ENCODE assay signal across 10 cellular contexts in the genomic region with DNA sequence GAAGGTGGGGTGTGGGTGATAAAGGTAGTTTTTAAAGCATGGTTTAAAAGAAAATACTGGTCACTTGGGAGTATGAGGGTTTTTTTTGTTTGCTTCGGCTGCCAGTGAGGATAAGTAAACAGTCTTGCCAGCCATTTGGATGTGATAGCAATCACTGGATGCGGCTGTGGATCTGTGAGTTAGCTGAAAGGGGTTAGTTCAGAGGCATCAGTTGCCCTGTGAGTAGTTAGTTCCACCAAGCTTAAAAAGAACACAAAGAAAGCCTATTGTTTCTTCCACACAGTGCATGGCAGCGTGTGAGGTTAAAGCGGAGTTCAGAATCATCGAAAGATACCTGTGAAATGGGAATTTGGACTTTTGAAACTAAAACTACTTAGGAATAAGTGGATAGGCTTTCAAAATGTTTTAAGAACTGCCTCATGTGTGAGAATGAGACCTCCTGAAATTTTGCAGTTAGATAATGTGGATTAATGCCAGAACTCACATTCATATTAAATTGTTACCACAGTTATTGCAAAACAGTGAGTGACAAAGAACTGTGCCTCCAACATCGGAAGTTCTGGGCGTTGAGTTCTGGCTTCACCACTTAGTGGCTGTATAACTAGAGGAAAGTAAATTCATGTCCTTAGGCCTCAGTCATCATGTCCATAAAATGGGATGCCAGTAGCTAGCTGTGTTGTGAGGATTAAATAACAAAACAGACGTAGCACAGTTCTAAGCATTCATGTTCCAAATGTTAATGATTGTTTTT. TPM values are rescaled to one million over a fixed set of nuclear protein-coding genes. Genes with fewer than 3 reads are reported as not detected.
DNase-seq lines count a peak whose midpoint lies in the region; ATAC-seq and TF ChIP-seq lines count a peak whose summit lies in the region.
"Had no signal": no experiment of that assay in that cellular context is flagged by ENCODE, and none has a peak within 500 bp of the region (broad histone marks: within the 10 kb centered on the region; RNA-seq: fewer than 3 reads in every experiment).

No MANE protein-coding gene starts in this region.

- ATAC-seq in RWPE2 (ENCODE audit: low read depth) (peak; percentile 33; the same call in 1 of the 3 replicates), GM21360 (IDR thresholded peaks at IDR 0.05; ENCODE audit: unreplicated experiment) (no peak)
- ATAC-seq: activated naive CD8-positive, alpha-beta T cell treated with anti-CD3 and anti-CD28 coated beads, Interleukin-2, amount 50 U/mL, for 24 hours; T-helper 17 cell had no signal

- no peaks in the 10 kb centered on the region for H3K9me3 ChIP-seq in RWPE2 (ENCODE audit: severe bottlenecking)

- H3K27ac ChIP-seq in C4-2B = peak overlapping the region; percentile 56
- no peak overlapping the region for H3K27ac ChIP-seq in RWPE2 (ENCODE audit: poor library complexity, severe bottlenecking)

- H3K4me1 Mint-ChIP-seq in HFFc6 (ENCODE audit: low read depth) = no peaks in the 10 kb centered on the region
- H3K4me1 Mint-ChIP-seq: activated naive CD8-positive, alpha-beta T cell treated with anti-CD3 and anti-CD28 coated beads, Interleukin-2, amount 50 U/mL, for 24 hours; T-helper 17 cell had no signal

- DNase-seq in RWPE2 (ENCODE audit: low spot score) (no peak), fibroblast of pulmonary artery (ENCODE audit: low read depth) (peak; percentile 58), pons (ENCODE audit: low spot score) (peak; percentile 33), HFFc6 (no peak), cerebellar cortex (ENCODE audit: low spot score) (no peak), NCI-H748 treated with DMSO at 0.1 percent for 48 hours (lab: John Stamatoyannopoulos, UW) (no peak)
- DNase-seq: activated naive CD8-positive, alpha-beta T cell treated with anti-CD3 and anti-CD28 coated beads, Interleukin-2, amount 50 U/mL, for 24 hours; T-helper 17 cell had no signal

- H3K36me3 ChIP-seq in RWPE2 (ENCODE audit: low read depth) = no peaks in the 10 kb centered on the region

- H3K36me3 Mint-ChIP-seq in HFFc6 (ENCODE audit: low read depth) = no peaks in the 10 kb centered on the region

- TF ChIP-seq CTCF in C4-2B (conservative IDR thresholded peaks at IDR 0.05) (no peak), RWPE2 (IDR thresholded peaks at IDR 0.05; ENCODE audit: poor library complexity, severe bottlenecking) (no peak), fibroblast of pulmonary artery (IDR thresholded peaks at IDR 0.05; ENCODE audit: low read length, missing control alignments) (no peak), HFFc6 (IDR thresholded peaks at IDR 0.05) (no peak)

- H3K27ac Mint-ChIP-seq in HFFc6 = no peak overlapping the region
- H3K27ac Mint-ChIP-seq: activated naive CD8-positive, alpha-beta T cell treated with anti-CD3 and anti-CD28 coated beads, Interleukin-2, amount 50 U/mL, for 24 hours; T-helper 17 cell had no signal

- H3K27me3 ChIP-seq in RWPE2 (ENCODE audit: insufficient read depth, poor library complexity, severe bottlenecking) = no peaks in the 10 kb centered on the region

- H3K27me3 Mint-ChIP-seq in HFFc6 (ENCODE audit: insufficient read depth) = peaks cover 5% of the 10 kb centered on the region; the same call in 1 of the 2 replicates

- peak overlapping the region; percentile 34 for H3K4me3 ChIP-seq in RWPE2 (ENCODE audit: severe bottlenecking)
- H3K4me3 ChIP-seq in fibroblast of pulmonary artery (replicated peaks; ENCODE audit: low read depth, low read length) = no peak overlapping the region

- H3K4me1 ChIP-seq in RWPE2 (ENCODE audit: insufficient read depth, poor library complexity, severe bottlenecking) = peaks cover 14% of the 10 kb centered on the region

- no peaks in the 10 kb centered on the region for H3K9me3 Mint-ChIP-seq in HFFc6
- H3K9me3 Mint-ChIP-seq: activated naive CD8-positive, alpha-beta T cell treated with anti-CD3 and anti-CD28 coated beads, Interleukin-2, amount 50 U/mL, for 24 hours had no signal

- no peak overlapping the region for H3K4me3 Mint-ChIP-seq in HFFc6
- H3K4me3 Mint-ChIP-seq: activated naive CD8-positive, alpha-beta T cell treated with anti-CD3 and anti-CD28 coated beads, Interleukin-2, amount 50 U/mL, for 24 hours; T-helper 17 cell had no signal

RNA-seq across cellular contexts. Expression of gene KIAA1217, which starts 31.2 kb away (rescaled TPM):
- 1 to 10 TPM; 1.3 to 2.1 (median 2.0) TPM for total RNA-seq in HFFc6 (2021; fragmentation: NEBNext Ultra II Directional; extraction: Animal tissue kit (Norgen Biotek cat#: 25700))

Comparison
In these comparisons a context has a peak if more than half of its experiments do, and no peak if none do; other contexts are left out.
1. DNase-seq: peak in fibroblast of pulmonary artery (single experiment) and pons (single experiment); none in RWPE2 (single experiment), HFFc6 (single experiment), cerebellar cortex (single experiment) and NCI-H748 treated with DMSO at 0.1 percent for 48 hours (single experiment).